ENCODE assay signal across 8 cellular contexts in the genomic region with DNA sequence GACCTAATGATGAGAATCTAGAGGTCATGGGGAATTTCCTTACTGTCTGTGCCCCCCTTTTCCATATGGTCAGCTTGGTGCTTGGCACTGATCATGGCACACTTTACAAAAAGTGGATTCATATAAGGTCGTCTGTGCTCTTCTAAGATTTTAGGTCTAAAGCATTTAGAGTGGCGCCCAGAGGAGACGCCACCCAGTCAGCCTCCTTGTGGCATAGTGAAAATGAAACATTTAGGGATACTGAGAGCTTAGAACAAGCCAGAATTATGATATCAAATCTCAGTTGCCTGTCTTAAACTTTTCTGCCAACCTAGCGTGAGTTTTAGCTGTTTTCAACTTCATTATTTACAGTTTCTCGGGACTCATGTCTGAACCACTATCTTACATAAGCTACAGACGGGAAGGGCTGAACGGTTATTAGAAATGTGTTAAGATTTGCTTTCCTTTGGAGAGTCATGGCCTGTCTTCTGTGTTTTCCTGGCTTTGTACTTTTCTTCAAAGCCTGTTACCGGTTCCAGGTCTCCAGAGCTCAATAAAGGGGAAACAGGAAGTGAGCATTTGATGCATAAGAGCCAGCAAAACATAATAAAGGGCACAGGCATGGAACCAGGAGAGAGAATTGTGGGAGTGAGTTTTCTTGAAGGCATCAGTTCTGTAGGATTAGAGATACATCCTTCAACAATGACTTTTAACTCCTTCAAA. TPM values are rescaled to one million over a fixed set of nuclear protein-coding genes. Genes with fewer than 3 reads are reported as not detected.
DNase-seq lines count a peak whose midpoint lies in the region; ATAC-seq and TF ChIP-seq lines count a peak whose summit lies in the region.

No MANE protein-coding gene starts in this region.

- no peaks in the 10 kb centered on the region for H3K9me3 ChIP-seq in breast epithelium
- no peaks in the 10 kb centered on the region for H3K9me3 ChIP-seq in psoas muscle

- H3K36me3 ChIP-seq in breast epithelium (peaks cover 4% of the 10 kb centered on the region), psoas muscle (ENCODE audit: insufficient read depth in 1 of 2, low read depth in 1 of 2) (no peaks in the 10 kb centered on the region)

- 45 to 60% (median 57%) methylated on average over 8 of the region's 8 CpGs for WGBS in psoas muscle, 3 donors

- peak overlapping the region in 1 of 3 donors; percentile 4 for H3K4me3 ChIP-seq in breast epithelium
- peak overlapping the region; percentile 4 for H3K4me3 ChIP-seq in psoas muscle

- H3K27ac ChIP-seq in breast epithelium (peak overlapping the region; percentile 82 to 90), psoas muscle (peak overlapping the region; percentile 58)

- ATAC-seq in GM19395 (IDR thresholded peaks at IDR 0.05; ENCODE audit: unreplicated experiment): peak; percentile 24
- ATAC-seq in HG03196 (IDR thresholded peaks at IDR 0.05; ENCODE audit: unreplicated experiment): peak; percentile 14
- peak in 2 of 4 donors; percentile 8 to 14 for ATAC-seq in psoas muscle

- H3K4me1 ChIP-seq in breast epithelium (peaks cover 0 to 10% of the 10 kb centered on the region in 2 donors), psoas muscle (peaks cover 43% of the 10 kb centered on the region)

- DNase-seq in breast epithelium (ENCODE audit: low spot score in 2 of 2) (no peak), psoas muscle (no peak), NCI-H2171 (lab: John Stamatoyannopoulos, UW) (no peak), mesenteric fat pad (ENCODE audit: low spot score) (no peak), GM20000 (ENCODE audit: low spot score) (no peak), posterior vena cava (ENCODE audit: low spot score) (no peak)

- no peak for TF ChIP-seq POLR2A in breast epithelium (IDR thresholded peaks at IDR 0.05)

- no peaks in the 10 kb centered on the region for H3K27me3 ChIP-seq in breast epithelium
- H3K27me3 ChIP-seq in psoas muscle (ENCODE audit: insufficient read depth in 3 of 3, low read length in 2 of 3): no peaks in the 10 kb centered on the region

- intact Hi-C loops in breast epithelium (cut with DNase I; ENCODE audit: low total_unique reads) (no loop called here), psoas muscle (cut with DNase I) (no loop called here), posterior vena cava (cut with DNase I) (no loop called here)

- no peak for TF ChIP-seq CTCF in breast epithelium (IDR thresholded peaks at IDR 0.05)
- no peak for TF ChIP-seq CTCF in psoas muscle (IDR thresholded peaks at IDR 0.05)
- no peak for TF ChIP-seq CTCF in GM20000 (IDR thresholded peaks at IDR 0.05; ENCODE audit: extremely low read depth, missing control alignments)

RNA-seq across cellular contexts. Expression of a gene that starts 13.7 kb away (rescaled TPM):
- total RNA-seq in breast epithelium: 10 to 100 TPM; 12.8 to 27.5 (median 24.4) TPM
- total RNA-seq in psoas muscle: 10 to 100 TPM; 21.1 to 57.0 (median 36.1) TPM
- 10 to 100 TPM in 2 of 3 donors, 1 to 10 TPM in 1; 6.7 to 27.4 (median 15.5) TPM for polyA plus RNA-seq in psoas muscle
- total RNA-seq in mesenteric fat pad: 23.5 TPM
- total RNA-seq in posterior vena cava: 10 to 100 TPM; 15.4 to 23.5 TPM

RNA-seq across cellular contexts. Expression of a gene that starts 27.6 kb away (rescaled TPM):
- total RNA-seq in breast epithelium: 10 to 100 TPM; 21.8 to 61.0 (median 43.6) TPM
- 10 to 100 TPM; 30.6 to 48.2 (median 31.7) TPM for total RNA-seq in psoas muscle
- polyA plus RNA-seq in psoas muscle: 10 to 100 TPM; 12.0 to 24.0 (median 14.7) TPM
- total RNA-seq in mesenteric fat pad: 47.3 TPM
- total RNA-seq in posterior vena cava: 10 to 100 TPM; 32.4 to 32.8 TPM
